24 cellular contexts compared by ENCODE assay signal in the genomic region with DNA sequence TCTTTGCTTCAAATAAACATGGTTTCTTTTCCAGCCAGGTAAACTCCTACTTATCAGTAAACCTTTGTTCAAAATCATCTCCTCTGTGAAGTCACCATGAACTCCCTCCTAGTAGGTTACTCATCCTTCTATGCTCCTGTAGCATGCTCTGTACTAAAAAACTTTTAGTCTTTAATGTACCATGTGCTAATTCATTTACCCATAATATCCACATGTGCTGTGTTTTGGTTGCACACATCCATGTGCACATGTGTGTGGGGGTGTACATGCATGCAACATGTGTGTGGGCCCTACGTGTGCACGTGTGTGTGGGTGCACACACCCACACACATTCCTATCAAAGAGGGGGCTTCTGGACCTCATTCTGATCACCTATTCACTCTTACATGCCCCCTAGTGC.
"Had no signal": no experiment of that assay in that cellular context is flagged by ENCODE, and none has a peak within 500 bp of the region (broad histone marks: within the 10 kb centered on the region; RNA-seq: fewer than 3 reads in every experiment).

No MANE protein-coding gene starts in this region.

- H2AFZ ChIP-seq: parathyroid adenoma had no signal

- H3K27ac ChIP-seq: coronary artery, parathyroid adenoma, suprapubic skin, transverse colon, upper lobe of right lung, uterus had no signal

- H3K79me2 ChIP-seq: parathyroid adenoma had no signal

- H3K4me3 ChIP-seq: coronary artery, lung, smooth muscle cell, suprapubic skin, transverse colon, upper lobe of right lung, uterus had no signal

- H3K4me2 ChIP-seq: smooth muscle cell had no signal

- H3K36me3 ChIP-seq: suprapubic skin, transverse colon, upper lobe of right lung, uterus had no signal

- H3K4me1 ChIP-seq: parathyroid adenoma, suprapubic skin, transverse colon, upper lobe of right lung, uterus had no signal

- FAIRE-seq: endometrium, frontal cortex, kidney had no signal

- H3K9ac ChIP-seq: parathyroid adenoma had no signal

- DNase-seq: dermis blood vessel endothelial cell; effector memory CD4-positive, alpha-beta T cell; hypothalamus; kidney; midbrain; naive thymus-derived CD4-positive, alpha-beta T cell; nephron progenitor cell; occipital lobe; stimulated activated CD4-positive, alpha-beta T cell treated with anti-CD3 and anti-CD28 coated beads, Interleukin-12 subunit alpha, Interleukin-12 subunit beta, amount 100 ng/mL, for 4 hours; stimulated activated CD4-positive, alpha-beta T cell treated with anti-CD3 and anti-CD28 coated beads, Interleukin-1b, Interleukin-23, amount 100 ng/mL, for 48 hours; stimulated activated CD4-positive, alpha-beta T cell treated with anti-CD3 and anti-CD28 coated beads, Interleukin-4, amount 100 ng/mL, for 1 hour; stimulated activated CD8-positive, alpha-beta memory T cell treated with anti-CD3 and anti-CD28 coated beads, Interleukin-4, amount 100 ng/mL, for 48 hours; stimulated activated naive CD4-positive, alpha-beta T cell; stimulated activated naive CD8-positive, alpha-beta T cell treated with anti-CD3 and anti-CD28 coated beads, Interleukin-15, amount 100 ng/mL, for 72 hours; transverse colon; upper lobe of right lung; uterus had no signal

- H3K9me3 ChIP-seq: suprapubic skin, transverse colon, upper lobe of right lung, uterus had no signal
